In genomic region chr2:65710356-65710755, GRCh38 we compare ENCODE assay signal across 20 cellular contexts.
"Had no signal": no experiment of that assay in that cellular context is flagged by ENCODE, and none has a peak within 500 bp of the region (broad histone marks: within the 10 kb centered on the region; RNA-seq: fewer than 3 reads in every experiment).

No MANE protein-coding gene starts in this region.

- H3K36me3 ChIP-seq: heart left ventricle, lower lobe of right lung, neutrophil, ovary had no signal

- H3K4me1 ChIP-seq: heart left ventricle, lower lobe of right lung had no signal

- H3K4me3 ChIP-seq: heart left ventricle, lower lobe of right lung, ovary had no signal

- H3K9me3 ChIP-seq: heart left ventricle, lower lobe of right lung, neutrophil, ovary had no signal

- ATAC-seq: activated CD8-positive, alpha-beta T cell treated with anti-CD3 and anti-CD28 coated beads for 36 hours; activated naive CD8-positive, alpha-beta T cell treated with anti-CD3 and anti-CD28 coated beads, Interleukin-2, amount 50 U/mL, for 24 hours; activated T-cell treated with anti-CD3 and anti-CD28 coated beads, Interleukin-2, amount 50 U/mL, for 4 hours; activated T-helper 17 cell treated with anti-CD3 and anti-CD28 coated beads, Interleukin-2, amount 50 U/mL, for 72 hours; left lobe of liver; sciatic nerve; stimulated activated effector memory CD8-positive, alpha-beta T cell treated with anti-CD3 and anti-CD28 coated beads, Interleukin-12 subunit alpha, Interleukin-12 subunit beta, amount 100 ng/mL, for 72 hours had no signal

- DNase-seq: activated B cell treated with CpG ODN at 0.5 μM for 24 hours; activated CD4-positive, alpha-beta T cell treated with anti-CD3 and anti-CD28 coated beads, Interleukin-2, amount 50 U/mL, for 1 hour; activated CD8-positive, alpha-beta T cell treated with anti-CD3 and anti-CD28 coated beads for 36 hours; activated naive CD8-positive, alpha-beta T cell treated with anti-CD3 and anti-CD28 coated beads, Interleukin-2, amount 50 U/mL, for 24 hours; activated T-cell treated with anti-CD3 and anti-CD28 coated beads, Interleukin-2, amount 50 U/mL, for 4 hours; amygdala; central memory CD4-positive, alpha-beta T cell; heart left ventricle; hypothalamus; immature natural killer cell; lower lobe of right lung; ovary; small intestine; stimulated activated CD4-positive, alpha-beta T cell treated with anti-CD3 and anti-CD28 coated beads, Interleukin-4, amount 100 ng/mL, for 24 hours; substantia nigra had no signal

- H3K27me3 ChIP-seq: ovary had no signal

- H3K27ac ChIP-seq: heart left ventricle, lower lobe of right lung, neutrophil, ovary had no signal
